8 cellular contexts compared by ENCODE assay signal in the genomic region with DNA sequence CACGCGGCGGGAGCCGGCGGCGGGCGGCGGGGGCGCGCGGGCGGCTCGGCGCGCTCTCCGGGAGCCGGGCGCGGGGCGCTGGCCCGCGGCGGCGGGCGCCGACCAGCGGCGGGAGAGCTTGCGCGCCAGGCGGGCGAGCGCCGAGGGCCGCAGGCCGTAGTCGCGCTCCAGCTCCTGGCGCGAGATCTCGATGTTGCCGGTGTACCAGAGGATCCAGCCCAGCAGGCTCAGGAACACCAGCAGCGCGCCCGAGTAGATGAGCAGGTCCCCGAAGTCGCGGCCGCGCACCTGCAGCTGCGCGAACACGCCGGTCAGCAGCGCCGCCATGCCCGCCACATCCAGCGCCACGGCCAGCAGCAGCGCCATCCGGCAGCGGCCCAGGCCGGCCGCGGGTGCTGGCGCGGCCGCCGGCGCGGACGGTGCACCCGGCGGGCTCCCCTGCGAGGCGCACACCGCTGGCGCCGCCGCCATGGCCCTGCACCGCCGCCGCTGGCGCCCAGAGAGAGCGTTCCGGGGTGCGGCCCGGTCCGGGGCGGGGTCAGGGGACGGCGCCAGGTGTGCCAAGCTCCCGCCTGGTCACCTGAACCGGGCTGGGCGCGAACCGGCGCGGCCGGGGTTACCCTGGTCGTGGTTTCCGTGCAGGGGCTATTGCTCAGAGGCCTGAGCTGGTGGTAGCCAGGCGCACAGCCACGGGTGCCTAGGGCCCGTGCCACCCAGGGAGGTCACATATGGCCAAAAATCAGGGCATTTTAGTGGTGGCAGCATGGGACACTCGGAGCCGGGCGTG. TPM values are rescaled to one million over a fixed set of nuclear protein-coding genes. Genes with fewer than 3 reads are reported as not detected.
DNase-seq lines count a peak whose midpoint lies in the region; ATAC-seq and TF ChIP-seq lines count a peak whose summit lies in the region.

A gene with protein sequence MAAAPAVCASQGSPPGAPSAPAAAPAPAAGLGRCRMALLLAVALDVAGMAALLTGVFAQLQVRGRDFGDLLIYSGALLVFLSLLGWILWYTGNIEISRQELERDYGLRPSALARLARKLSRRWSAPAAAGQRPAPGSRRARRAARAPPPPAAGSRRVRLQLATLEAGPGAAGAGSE (minus strand): TSS at position 504 of the 787 bp plus-strand sequence. CDS start 33 bp downstream, at position 471.

- H3K4me3 ChIP-seq in BJ (ENCODE audit: low read depth, low read length) (peak within 1 kb of the TSS; percentile 94), fibroblast of pulmonary artery (replicated peaks; ENCODE audit: low read depth, low read length) (peak within 1 kb of the TSS; percentile 99), upper lobe of left lung (peak within 1 kb of the TSS; percentile 47 to 99 (median 85))

- no peaks in the 10 kb centered on the region for H3K27me3 Mint-ChIP-seq in naive thymus-derived CD8-positive, alpha-beta T cell

- peak in 1 of 2 donors; percentile 14 for ATAC-seq in naive thymus-derived CD8-positive, alpha-beta T cell
- ATAC-seq in upper lobe of left lung (ENCODE audit: low FRiP score in 2 of 2) (peak; percentile 27 to 44), HG02623 (IDR thresholded peaks at IDR 0.05; ENCODE audit: unreplicated experiment) (no peak)

- H3K4me3 Mint-ChIP-seq in naive thymus-derived CD8-positive, alpha-beta T cell: peak within 1 kb of the TSS; percentile 99 to 100 (median 100)

- TF ChIP-seq CTCF in BJ (IDR thresholded peaks at IDR 0.05; ENCODE audit: insufficient read depth, low read depth, low read length) (no peak), GM20000 (IDR thresholded peaks at IDR 0.05; ENCODE audit: extremely low read depth, missing control alignments) (peak; percentile 37), fibroblast of pulmonary artery (IDR thresholded peaks at IDR 0.05; ENCODE audit: low read length, missing control alignments) (no peak), upper lobe of left lung (IDR thresholded peaks at IDR 0.05) (peak; percentile 13 to 67 (median 48))

- H3K36me3 Mint-ChIP-seq in naive thymus-derived CD8-positive, alpha-beta T cell: peaks cover 9 to 34% (median 17%) of the 10 kb centered on the region in 3 donors

- TF ChIP-seq POLR2A in upper lobe of left lung (IDR thresholded peaks at IDR 0.05): peak in 1 of 4 donors; percentile 63

- TF ChIP-seq EP300 in upper lobe of left lung (IDR thresholded peaks at IDR 0.05): no peak

- peaks cover 0 to 2% (median 0%) of the 10 kb centered on the region in 9 donors for H3K9me3 Mint-ChIP-seq in naive thymus-derived CD8-positive, alpha-beta T cell

- no peaks in the 10 kb centered on the region for H3K9me3 ChIP-seq in upper lobe of left lung

- DNase-seq in BJ (ENCODE audit: low read depth) (no peak), GM20000 (ENCODE audit: low spot score) (peak; percentile 90), NOMO-1 (lab: John Stamatoyannopoulos, UW; ENCODE audit: unreplicated experiment in 2 of 2) (peak; percentile 57 to 58), fibroblast of pulmonary artery (ENCODE audit: low read depth) (peak; percentile 73), upper lobe of left lung (peak; percentile 68 to 94)
- peak; percentile 16 for DNase-seq in activated T-helper 9 cell treated with anti-CD3 and anti-CD28 coated beads, Interleukin-2, amount 50 U/mL, for 16 hours (ENCODE audit: low read depth)
- peak in 7 of 10 donors; percentile 37 to 69 (median 47) for DNase-seq in naive thymus-derived CD8-positive, alpha-beta T cell

- 12% methylated on average over 26 of the region's 108 CpGs; no CpG with 5 or more reads in 1 of the 2 donors for WGBS in upper lobe of left lung, 2 donors

- H3K27me3 ChIP-seq in BJ (ENCODE audit: control insufficient read depth, insufficient read depth, low read length) (no peaks in the 10 kb centered on the region), upper lobe of left lung (no peaks in the 10 kb centered on the region)

- POLR2A ChIA-PET in BJ (lab: Charles Lee): interaction anchor here (0.6 to 0.7 kb wide), 2 partner anchors 23 to 44 kb away, joined by 3 to 6 read pairs; partner anchors contain the start of gene KMT5C
- POLR2A ChIA-PET in naive thymus-derived CD8-positive, alpha-beta T cell (lab: Charles Lee): interaction anchor here (0.6 to 12.9 kb wide), 23 partner anchors 8 to 271 kb away, joined by 3 to 181 read pairs (median 6); partner anchors contain the start of genes CCDC106, GARIN5B, HSPBP1 and ISOC2

- peak within 1 kb of the TSS; percentile 91 to 97 (median 92) for H3K27ac ChIP-seq in upper lobe of left lung

- peak within 1 kb of the TSS; percentile 98 to 100 (median 99) for H3K27ac Mint-ChIP-seq in naive thymus-derived CD8-positive, alpha-beta T cell

- peaks cover 26 to 61% (median 56%) of the 10 kb centered on the region in 4 donors for H3K4me1 Mint-ChIP-seq in naive thymus-derived CD8-positive, alpha-beta T cell

- H3K4me1 ChIP-seq in upper lobe of left lung: peaks cover 40 to 48% (median 41%) of the 10 kb centered on the region in 4 donors

- CTCF ChIA-PET in BJ (lab: Yijun Ruan, JAX): interaction anchor here (0.5 to 3.2 kb wide), 19 partner anchors 9 to 243 kb away, joined by 3 to 35 read pairs (median 3); partner anchors contain the start of genes KMT5C and PTPRH

- H3K36me3 ChIP-seq in BJ (ENCODE audit: control insufficient read depth, insufficient read depth, low read length) (peaks cover 23% of the 10 kb centered on the region), upper lobe of left lung (peaks cover 12 to 26% (median 15%) of the 10 kb centered on the region in 4 donors)

RNA-seq across cellular contexts. Expression of the gene that starts here (rescaled TPM):
- polyA plus RNA-seq in BJ (2011; rRNA removed): 0.10 and 0.15 TPM in 2 replicates
- 0.24 TPM in 1 of 2 replicates, not detected in the other for polyA minus RNA-seq in BJ (2011; rRNA and poly(A)+ RNA removed)
- total RNA-seq in naive thymus-derived CD8-positive, alpha-beta T cell: 10 to 100 TPM in 1 of 2 experiments, 1 to 10 TPM in 1; 10.0 to 10.2 TPM
- polyA plus RNA-seq in naive thymus-derived CD8-positive, alpha-beta T cell: 1 to 10 TPM; 1.1 to 1.5 (median 1.3) TPM
- 10 to 100 TPM; 22.0 to 54.6 (median 36.0) TPM for total RNA-seq in upper lobe of left lung

Comparison
In these comparisons a context has a peak if more than half of its experiments do, and no peak if none do; other contexts are left out.
1. CTCF ChIP-seq: peak in GM20000 (single experiment) and upper lobe of left lung (6 of 6); none in BJ (single experiment) and fibroblast of pulmonary artery (single experiment).
2. Peak in every context shown above with its lines, with median percentiles within 50 percentile points of each other: H3K4me3 ChIP-seq.